Comparison of ENCODE assay signal across 8 cellular contexts in genomic region chr10:62804384-62805138, GRCh38. TPM values are rescaled to one million over a fixed set of nuclear protein-coding genes. Genes with fewer than 3 reads are reported as not detected.
DNase-seq lines count a peak whose midpoint lies in the region; ATAC-seq and TF ChIP-seq lines count a peak whose summit lies in the region.

Gene ADO (plus strand): TSS chr10:62804720. CDS start chr10:62805060, 340 bp downstream.

- no peak for TF ChIP-seq CTCF in GM12865 (IDR thresholded peaks at IDR 0.05; ENCODE audit: insufficient read depth, low read depth, low read length, missing control alignments)
- TF ChIP-seq CTCF in adrenal gland (IDR thresholded peaks at IDR 0.05): peak in 2 of 6 experiments; percentile 1 to 9

- H3K4me1 ChIP-seq in adrenal gland (replicated peaks in 1 of 2): peaks cover 11 to 48% of the 10 kb centered on the region in 2 donors
- no peaks in the 10 kb centered on the region for H3K4me1 ChIP-seq in urinary bladder (ENCODE audit: insufficient read depth)

- H3K4me3 ChIP-seq in GM12865 (ENCODE audit: low read depth, low read length) (peak within 1 kb of the TSS; percentile 83), adrenal gland (peak within 1 kb of the TSS; percentile 46 to 90 (median 67)), urinary bladder (ENCODE audit: low read depth, low read length) (peak within 1 kb of the TSS; percentile 93)

- H3K36me3 ChIP-seq in adrenal gland (replicated peaks in 1 of 2) (no peaks in the 10 kb centered on the region), urinary bladder (ENCODE audit: insufficient read depth) (no peaks in the 10 kb centered on the region)

- peak; percentile 88 for DNase-seq in GM12865 (ENCODE audit: low read depth)
- peak; percentile 82 for DNase-seq in NCI-H1092 (lab: John Stamatoyannopoulos, UW)
- peak; percentile 64 for DNase-seq in T follicular helper cell (ENCODE audit: low read depth)
- peak; percentile 85 to 92 (median 88) for DNase-seq in adrenal gland
- DNase-seq in cardiac septum (ENCODE audit: low spot score): peak; percentile 92
- DNase-seq in pons (ENCODE audit: low spot score): peak; percentile 91

- H3K9me3 ChIP-seq in adrenal gland (replicated peaks in 1 of 3): no peaks in the 10 kb centered on the region

- intact Hi-C loops in adrenal gland (cut with DNase I): no loop called here
- intact Hi-C loops in cardiac septum (cut with DNase I): loop anchor here (2.0 kb wide), 1 partner anchor 44 kb away; no protein-coding TSS in a partner anchor

- H3K27me3 ChIP-seq in adrenal gland: no peaks in the 10 kb centered on the region

- WGBS in adrenal gland, 4 donors: 0 to 1% (median 0%) methylated on average over 22 to 73 of the region's 73 CpGs
- under 1% methylated on average over 73 of the region's 73 CpGs for WGBS in urinary bladder

- H3K27ac ChIP-seq in adrenal gland (peak within 1 kb of the TSS; percentile 79 to 99 (median 87)), urinary bladder (ENCODE audit: low read depth) (peak within 1 kb of the TSS; percentile 99)

- TF ChIP-seq POLR2A in adrenal gland (IDR thresholded peaks at IDR 0.05): peak; percentile 69 to 78

- peak; percentile 92 for ATAC-seq in HG02610 (IDR thresholded peaks at IDR 0.05; ENCODE audit: unreplicated experiment)

RNA-seq across cellular contexts. Expression of gene ADO, which starts in this region (rescaled TPM):
- total RNA-seq in adrenal gland: 10 to 100 TPM; 18.8 to 27.2 (median 23.7) TPM
- 10 to 100 TPM in 1 of 3 donors, 1 to 10 TPM in 2; 5.3 to 24.9 (median 5.6) TPM for polyA plus RNA-seq in adrenal gland
- total RNA-seq in cardiac septum: 19.5 TPM
- total RNA-seq in urinary bladder: 26.3 TPM
- 16.4 TPM for polyA plus RNA-seq in urinary bladder

Comparison
In these comparisons a context has a peak if more than half of its experiments do, and no peak if none do; other contexts are left out.
1. Peak in every context shown above with its lines: DNase-seq, ATAC-seq, H3K4me3 ChIP-seq and H3K27ac ChIP-seq.